Comparison of ENCODE assay signal across 25 cellular contexts in genomic region chr12:95723693-95724384, GRCh38.
DNase-seq lines count a peak whose midpoint lies in the region; ATAC-seq and TF ChIP-seq lines count a peak whose summit lies in the region.
"Had no signal": no experiment of that assay in that cellular context is flagged by ENCODE, and none has a peak within 500 bp of the region (broad histone marks: within the 10 kb centered on the region; RNA-seq: fewer than 3 reads in every experiment).

No MANE protein-coding gene starts in this region.

- H3K4me3 ChIP-seq in A673 (ENCODE audit: low read depth, low read length, poor library complexity, severe bottlenecking) (no peak overlapping the region), fibroblast of the aortic adventitia (ENCODE audit: low read depth, low read length) (no peak overlapping the region), gastroesophageal sphincter (no peak overlapping the region)
- H3K4me3 ChIP-seq: sigmoid colon, testis had no signal

- H3K4me1 ChIP-seq in A673 (ENCODE audit: insufficient read depth, low read length, poor library complexity, severe bottlenecking) (peaks cover 36% of the 10 kb centered on the region), gastroesophageal sphincter (peaks cover 0 to 50% (median 0%) of the 10 kb centered on the region in 3 donors)
- H3K4me1 ChIP-seq: testis had no signal

- H3K9me3 ChIP-seq in A673 (ENCODE audit: low read depth, low read length, poor library complexity, severe bottlenecking) (peaks cover 15% of the 10 kb centered on the region), gastroesophageal sphincter (no peaks in the 10 kb centered on the region)
- H3K9me3 ChIP-seq: sigmoid colon, testis had no signal

- BruUV-seq in A673 (replicated peaks; lab: Mats Ljungman, UMichigan): no TSS peak

- intact Hi-C loops in A673 (cut with micrococcal nuclease; ENCODE audit: unreplicated experiment): no loop called here

- peaks cover 16% of the 10 kb centered on the region for H3K36me3 ChIP-seq in A673 (ENCODE audit: insufficient read depth, low read length, poor library complexity, severe bottlenecking)
- H3K36me3 ChIP-seq in gastroesophageal sphincter: no peaks in the 10 kb centered on the region
- H3K36me3 ChIP-seq: sigmoid colon had no signal

- DNase-seq in A673 (ENCODE audit: low spot score) (peak; percentile 90), HT-29 (ENCODE audit: low spot score) (peak; percentile 59), fibroblast of the aortic adventitia (ENCODE audit: low read depth) (peak; percentile 13), NCI-H774 (lab: John Stamatoyannopoulos, UW) (no peak), RWPE1 (ENCODE audit: low spot score) (no peak)
- no peak for DNase-seq in activated CD4-positive, alpha-beta T cell treated with anti-CD3 and anti-CD28 coated beads for 48 hours
- DNase-seq: ACHN; activated CD4-positive, alpha-beta T cell treated with anti-CD3 and anti-CD28 coated beads, Interleukin-2, amount 10 ng/mL, durations not matched to agents 7 days and 5 days; activated CD8-positive, alpha-beta memory T cell treated with anti-CD3 and anti-CD28 coated beads, Interleukin-2, amount 50 U/mL, for 4 hours; activated effector memory CD4-positive, alpha-beta T cell treated with Interleukin-2 at 50 U/mL for 16 hours; DMS53; effector CD4-positive, alpha-beta T cell; mammary epithelial cell; naive thymus-derived CD8-positive, alpha-beta T cell; NCI-H1105; NCI-H2081 treated with DMSO at 0.1 percent for 48 hours; NCI-H510A; posterior cingulate gyrus; sigmoid colon; T-cell; testis had no signal

- TF ChIP-seq EP300 in gastroesophageal sphincter (IDR thresholded peaks at IDR 0.05): no peak

- TF ChIP-seq CTCF in A673 (conservative IDR thresholded peaks at IDR 0.05; ENCODE audit: low read depth, low read length) (no peak), fibroblast of the aortic adventitia (IDR thresholded peaks at IDR 0.05; ENCODE audit: insufficient read depth, low read length) (no peak), gastroesophageal sphincter (IDR thresholded peaks at IDR 0.05) (no peak), RWPE1 (conservative IDR thresholded peaks at IDR 0.05; ENCODE audit: low read depth) (no peak)

- ATAC-seq in GM18861 (IDR thresholded peaks at IDR 0.05; ENCODE audit: unreplicated experiment) (peak; percentile 71), gastroesophageal sphincter (no peak)
- ATAC-seq: naive thymus-derived CD8-positive, alpha-beta T cell; Right ventricle myocardium inferior; stimulated activated effector memory CD8-positive, alpha-beta T cell treated with anti-CD3 and anti-CD28 coated beads, Interleukin-12 subunit alpha, Interleukin-12 subunit beta, amount 100 ng/mL, for 72 hours; T-cell had no signal

- H3K27me3 ChIP-seq in A673 (replicated peaks; ENCODE audit: insufficient read depth, low read depth, low read length, poor library complexity): no peaks in the 10 kb centered on the region
- H3K27me3 ChIP-seq in gastroesophageal sphincter: no peaks in the 10 kb centered on the region
- H3K27me3 ChIP-seq: sigmoid colon, testis had no signal

- 71 to 81% methylated on average over 4 of the region's 4 CpGs for whole genome bisulfite sequencing in gastroesophageal sphincter (ENCODE audit: low coverage in 1 of 2), 2 donors

- CTCF ChIA-PET in A673 (lab: Charles Lee): no interaction called here
- CTCF ChIA-PET in RWPE1 (lab: Yijun Ruan, JAX): interaction anchor here (0.7 kb wide), 2 partner anchors 16 to 139 kb away, joined by 3 read pairs; no protein-coding TSS in a partner anchor

- POLR2A ChIA-PET in A673 (lab: Charles Lee; ENCODE audit: low non-redundant PET): interaction anchor here (0.6 kb wide), 1 partner anchor 110 kb away, joined by 8 read pairs; no protein-coding TSS in a partner anchor
- POLR2A ChIA-PET in RWPE1 (lab: Yijun Ruan, JAX; ENCODE audit: low non-redundant PET): no interaction called here

- H3K27ac ChIP-seq in A673 (ENCODE audit: low read depth, low read length, poor library complexity, severe bottlenecking): peak overlapping the region; percentile 66
- H3K27ac ChIP-seq in gastroesophageal sphincter: no peak overlapping the region
- H3K27ac ChIP-seq in RWPE1: no peak overlapping the region
- H3K27ac ChIP-seq: sigmoid colon, testis had no signal

- TF ChIP-seq POLR2A in gastroesophageal sphincter (IDR thresholded peaks at IDR 0.05): no peak

Comparison
In these comparisons a context has a peak if more than half of its experiments do, and no peak if none do; other contexts are left out.
1. DNase-seq: peak in A673 (single experiment), HT-29 (single experiment) and fibroblast of the aortic adventitia (single experiment); none in NCI-H774 (single experiment), RWPE1 (single experiment) and activated CD4-positive, alpha-beta T cell treated with anti-CD3 and anti-CD28 coated beads for 48 hours (single experiment).